ENCODE assay signal across 20 cellular contexts in genomic region chr3:134927596-134927995, GRCh38.
"Had no signal": no experiment of that assay in that cellular context is flagged by ENCODE, and none has a peak within 500 bp of the region (broad histone marks: within the 10 kb centered on the region; RNA-seq: fewer than 3 reads in every experiment).

No MANE protein-coding gene starts in this region.

- H3K9me3 ChIP-seq: colonic mucosa, esophagus squamous epithelium, gastrocnemius medialis, mucosa of descending colon had no signal

- H3K4me1 ChIP-seq: colonic mucosa, esophagus squamous epithelium, gastrocnemius medialis, heart right ventricle, left lung, lower lobe of right lung had no signal

- H3K27me3 ChIP-seq: colonic mucosa, esophagus squamous epithelium, gastrocnemius medialis, heart right ventricle, left lung had no signal

- DNase-seq: colonic mucosa; cortex of kidney; effector CD8-positive, alpha-beta T cell; effector memory CD8-positive, alpha-beta T cell; endodermal cell; erythroblast; esophagus squamous epithelium; foreskin fibroblast; foreskin melanocyte; gastrocnemius medialis; glutamatergic neuron; heart right ventricle; hippocampal formation; left cardiac atrium; left lung; left ventricle myocardium superior; lower lobe of right lung; mesenchymal stem cell; mucosa of descending colon had no signal

- H3K27ac ChIP-seq: colonic mucosa, epithelial cell of prostate, esophagus squamous epithelium, gastrocnemius medialis, heart right ventricle, left lung, lower lobe of right lung had no signal

- H3K4me3 ChIP-seq: colonic mucosa, esophagus squamous epithelium, gastrocnemius medialis, heart right ventricle, left lung, lower lobe of right lung, mucosa of descending colon had no signal

- H3K36me3 ChIP-seq: colonic mucosa, esophagus squamous epithelium, gastrocnemius medialis, heart right ventricle, left lung, lower lobe of right lung had no signal
